In the genomic region with DNA sequence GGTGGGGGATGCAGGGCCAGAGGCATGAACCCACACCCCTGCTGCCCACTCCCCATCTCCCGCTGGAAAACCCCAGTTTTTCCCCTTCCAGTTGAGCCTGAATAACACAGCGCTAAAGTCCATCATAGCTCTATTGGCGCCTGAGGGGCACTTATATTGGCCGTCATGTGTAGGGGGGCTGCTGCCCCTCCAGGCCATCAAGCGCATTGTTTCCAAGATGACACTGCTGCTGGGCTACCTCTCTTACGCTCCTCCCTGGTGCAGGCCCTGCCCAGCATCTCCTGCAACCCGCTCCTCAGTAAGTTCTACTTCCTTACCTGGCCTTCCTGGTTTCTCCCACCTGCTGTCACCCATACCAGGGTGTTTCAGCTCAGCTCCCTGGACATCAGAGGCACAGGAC, we compare ENCODE assay signal across 28 cellular contexts.
"Had no signal": no experiment of that assay in that cellular context is flagged by ENCODE, and none has a peak within 500 bp of the region (broad histone marks: within the 10 kb centered on the region; RNA-seq: fewer than 3 reads in every experiment).

No MANE protein-coding gene starts in this region.

- H3K4me1 Mint-ChIP-seq: naive B cell had no signal

- H3K9me3 Mint-ChIP-seq: natural killer cell treated with Interleukin-12 subunit alpha and Interleukin-12 subunit beta and Interleukin-15 and Interleukin-18, amount 100 ng/mL, for 72 hours had no signal

- DNase-seq: dorsolateral prefrontal cortex; effector CD4-positive, alpha-beta T cell; foreskin keratinocyte; heart left ventricle; left cardiac atrium; left lung; mesenchymal stem cell; mucosa of descending colon; naive B cell; nucleus accumbens; pancreas; right lobe of liver; small intestine; stimulated activated CD4-positive, alpha-beta T cell treated with anti-CD3 and anti-CD28 coated beads, Interleukin-15, amount 100 ng/mL, for 24 hours; stimulated activated CD4-positive, alpha-beta T cell treated with anti-CD3 and anti-CD28 coated beads, Interleukin-2, amount 100 ng/mL, for 48 hours; stimulated activated naive CD4-positive, alpha-beta T cell; stimulated activated naive CD8-positive, alpha-beta T cell treated with anti-CD3 and anti-CD28 coated beads, Interleukin-15, amount 100 ng/mL, for 72 hours; transverse colon; upper lobe of right lung had no signal

- H3K27me3 ChIP-seq: gastroesophageal sphincter, hepatocyte, left lung, pancreas, right lobe of liver, suprapubic skin, transverse colon, upper lobe of right lung, vagina had no signal

- H2AFZ ChIP-seq: hepatocyte had no signal

- H3K4me3 ChIP-seq: dorsolateral prefrontal cortex, gastroesophageal sphincter, heart left ventricle, hepatocyte, left lung, mucosa of descending colon, pancreas, right lobe of liver, suprapubic skin, transverse colon, upper lobe of right lung, vagina had no signal

- H3K4me3 Mint-ChIP-seq: mesothelial cell of epicardium; naive B cell; natural killer cell treated with Interleukin-12 subunit alpha and Interleukin-12 subunit beta and Interleukin-15 and Interleukin-18, amount 100 ng/mL, for 72 hours; neural crest cell; stimulated activated naive CD8-positive, alpha-beta T cell treated with anti-CD3 and anti-CD28 coated beads, Interleukin-15, amount 100 ng/mL, for 72 hours had no signal

- H3K9me3 ChIP-seq: heart left ventricle, left lung, mucosa of descending colon, pancreas, right lobe of liver, suprapubic skin, transverse colon, upper lobe of right lung, vagina had no signal

- H3K27ac Mint-ChIP-seq: mesothelial cell of epicardium; natural killer cell treated with Interleukin-12 subunit alpha and Interleukin-12 subunit beta and Interleukin-15 and Interleukin-18, amount 100 ng/mL, for 72 hours had no signal

- H3K4me2 ChIP-seq: hepatocyte had no signal

- H3K36me3 Mint-ChIP-seq: mesothelial cell of epicardium; naive B cell; natural killer cell treated with Interleukin-12 subunit alpha and Interleukin-12 subunit beta and Interleukin-15 and Interleukin-18, amount 100 ng/mL, for 72 hours had no signal

- H3K27ac ChIP-seq: dorsolateral prefrontal cortex, epithelial cell of prostate, foreskin keratinocyte, gastroesophageal sphincter, heart left ventricle, hepatocyte, left lung, pancreas, right lobe of liver, suprapubic skin, transverse colon, upper lobe of right lung, vagina had no signal

- H3K36me3 ChIP-seq: gastroesophageal sphincter, heart left ventricle, left lung, pancreas, right lobe of liver, suprapubic skin, transverse colon, upper lobe of right lung, vagina had no signal

- H3K27me3 Mint-ChIP-seq: stimulated activated naive CD8-positive, alpha-beta T cell treated with anti-CD3 and anti-CD28 coated beads, Interleukin-15, amount 100 ng/mL, for 72 hours had no signal

- H3K79me2 ChIP-seq: hepatocyte had no signal

- H3K4me1 ChIP-seq: gastroesophageal sphincter, heart left ventricle, left lung, pancreas, right lobe of liver, suprapubic skin, transverse colon, upper lobe of right lung, vagina had no signal

- ATAC-seq: esophagus mucosa; foreskin keratinocyte; gastroesophageal sphincter; heart left ventricle; left cardiac atrium; left lung; mucosa of descending colon; natural killer cell treated with Interleukin-12 subunit alpha and Interleukin-12 subunit beta and Interleukin-15 and Interleukin-18, amount 100 ng/mL, for 72 hours; pancreas; right lobe of liver; upper lobe of right lung had no signal
